ENCODE assay signal across 14 cellular contexts in genomic region chr1:9476790-9477463, GRCh38.
DNase-seq lines count a peak whose midpoint lies in the region; ATAC-seq and TF ChIP-seq lines count a peak whose summit lies in the region.
"Had no signal": no experiment of that assay in that cellular context is flagged by ENCODE, and none has a peak within 500 bp of the region (broad histone marks: within the 10 kb centered on the region; RNA-seq: fewer than 3 reads in every experiment).

No MANE protein-coding gene starts in this region.

- no peak overlapping the region; the same call in 1 of the 2 replicates for H3K4me3 Mint-ChIP-seq in HFFc6
- H3K4me3 Mint-ChIP-seq in activated naive CD4-positive, alpha-beta T cell treated with anti-CD3 and anti-CD28 coated beads for 36 hours = no peak overlapping the region
- no peak overlapping the region for H3K4me3 Mint-ChIP-seq in activated CD4-positive, alpha-beta T cell treated with anti-CD3 and anti-CD28 coated beads, Interleukin-2, amount 10 ng/mL, durations not matched to agents 24 days and 14 days
- H3K4me3 Mint-ChIP-seq: immature natural killer cell, natural killer cell, T-cell had no signal

- H3K27ac Mint-ChIP-seq in HFFc6 = peak overlapping the region; percentile 25; the same call in 1 of the 2 replicates
- no peak overlapping the region for H3K27ac Mint-ChIP-seq in activated naive CD4-positive, alpha-beta T cell treated with anti-CD3 and anti-CD28 coated beads for 36 hours
- no peak overlapping the region for H3K27ac Mint-ChIP-seq in activated CD4-positive, alpha-beta T cell treated with anti-CD3 and anti-CD28 coated beads, Interleukin-2, amount 10 ng/mL, durations not matched to agents 24 days and 14 days
- H3K27ac Mint-ChIP-seq: immature natural killer cell, natural killer cell had no signal

- H3K4me1 Mint-ChIP-seq in HFFc6 (ENCODE audit: low read depth) = peaks cover 15% of the 10 kb centered on the region
- no peaks in the 10 kb centered on the region for H3K4me1 Mint-ChIP-seq in activated naive CD4-positive, alpha-beta T cell treated with anti-CD3 and anti-CD28 coated beads for 36 hours (ENCODE audit: low read depth)
- H3K4me1 Mint-ChIP-seq in activated CD4-positive, alpha-beta T cell treated with anti-CD3 and anti-CD28 coated beads, Interleukin-2, amount 10 ng/mL, durations not matched to agents 24 days and 14 days = no peaks in the 10 kb centered on the region
- H3K4me1 Mint-ChIP-seq: immature natural killer cell, natural killer cell, T-cell had no signal

- no peaks in the 10 kb centered on the region for H3K9me3 Mint-ChIP-seq in HFFc6
- no peaks in the 10 kb centered on the region for H3K9me3 Mint-ChIP-seq in activated naive CD4-positive, alpha-beta T cell treated with anti-CD3 and anti-CD28 coated beads for 36 hours
- H3K9me3 Mint-ChIP-seq in activated CD4-positive, alpha-beta T cell treated with anti-CD3 and anti-CD28 coated beads, Interleukin-2, amount 10 ng/mL, durations not matched to agents 24 days and 14 days = no peaks in the 10 kb centered on the region
- H3K9me3 Mint-ChIP-seq: immature natural killer cell, natural killer cell, T-cell had no signal

- ATAC-seq in GM19397 (IDR thresholded peaks at IDR 0.05; ENCODE audit: unreplicated experiment) (no peak), GM18873 (IDR thresholded peaks at IDR 0.05; ENCODE audit: low FRiP score, unreplicated experiment) (no peak)
- ATAC-seq: T-cell had no signal

- CTCF ChIA-PET in activated naive CD4-positive, alpha-beta T cell treated with anti-CD3 and anti-CD28 coated beads for 36 hours (lab: Charles Lee) = no interaction called here

- no peaks in the 10 kb centered on the region for H3K36me3 Mint-ChIP-seq in HFFc6 (ENCODE audit: low read depth)
- H3K36me3 Mint-ChIP-seq in activated naive CD4-positive, alpha-beta T cell treated with anti-CD3 and anti-CD28 coated beads for 36 hours (ENCODE audit: low read depth) = no peaks in the 10 kb centered on the region
- no peaks in the 10 kb centered on the region for H3K36me3 Mint-ChIP-seq in activated CD4-positive, alpha-beta T cell treated with anti-CD3 and anti-CD28 coated beads, Interleukin-2, amount 10 ng/mL, durations not matched to agents 24 days and 14 days (ENCODE audit: low read depth)
- H3K36me3 Mint-ChIP-seq: immature natural killer cell, natural killer cell, T-cell had no signal

- intact Hi-C loops in activated naive CD4-positive, alpha-beta T cell treated with anti-CD3 and anti-CD28 coated beads for 36 hours (cut with micrococcal nuclease) = no loop called here
- intact Hi-C loops in activated CD4-positive, alpha-beta T cell treated with anti-CD3 and anti-CD28 coated beads, Interleukin-2, amount 10 ng/mL, durations not matched to agents 24 days and 14 days (cut with micrococcal nuclease) = no loop called here

- H3K27me3 Mint-ChIP-seq in HFFc6 (ENCODE audit: insufficient read depth) = peaks cover 8% of the 10 kb centered on the region
- H3K27me3 Mint-ChIP-seq in activated naive CD4-positive, alpha-beta T cell treated with anti-CD3 and anti-CD28 coated beads for 36 hours (ENCODE audit: low read depth) = no peaks in the 10 kb centered on the region
- H3K27me3 Mint-ChIP-seq in activated CD4-positive, alpha-beta T cell treated with anti-CD3 and anti-CD28 coated beads, Interleukin-2, amount 10 ng/mL, durations not matched to agents 24 days and 14 days = peaks cover 8% of the 10 kb centered on the region
- H3K27me3 Mint-ChIP-seq: T-cell had no signal

- TF ChIP-seq CTCF in HFFc6 (IDR thresholded peaks at IDR 0.05) = no peak

- peak; percentile 8 for DNase-seq in D341Med (ENCODE audit: low spot score)
- DNase-seq in HFFc6 = peak; percentile 48
- peak; percentile 76 for DNase-seq in T1000 (lab: John Stamatoyannopoulos, UW)
- DNase-seq in iris pigment epithelial cell (ENCODE audit: low read depth) = peak; percentile 22
- DNase-seq in activated naive CD4-positive, alpha-beta T cell treated with anti-CD3 and anti-CD28 coated beads for 36 hours = no peak
- no peak for DNase-seq in activated CD4-positive, alpha-beta T cell treated with anti-CD3 and anti-CD28 coated beads, Interleukin-2, amount 10 ng/mL, durations not matched to agents 24 days and 14 days
- DNase-seq: aorta, immature natural killer cell, natural killer cell, NCI-H524 treated with DMSO at 0.1 percent for 48 hours, small intestine, T-cell had no signal

Comparison
In these comparisons a context has a peak if more than half of its experiments do, and no peak if none do; other contexts are left out.
1. DNase-seq: peak in D341Med (single experiment), HFFc6 (single experiment), T1000 (single experiment) and iris pigment epithelial cell (single experiment); none in activated naive CD4-positive, alpha-beta T cell treated with anti-CD3 and anti-CD28 coated beads for 36 hours (single experiment) and activated CD4-positive, alpha-beta T cell treated with anti-CD3 and anti-CD28 coated beads, Interleukin-2, amount 10 ng/mL, durations not matched to agents 24 days and 14 days (single experiment).